In genomic region chr4:109912706-109913621, GRCh38 we compare ENCODE assay signal across 8 cellular contexts. TPM values are rescaled to one million over a fixed set of nuclear protein-coding genes. Genes with fewer than 3 reads are reported as not detected.
DNase-seq lines count a peak whose midpoint lies in the region; ATAC-seq and TF ChIP-seq lines count a peak whose summit lies in the region.
"Had no signal": no experiment of that assay in that cellular context is flagged by ENCODE, and none has a peak within 500 bp of the region (broad histone marks: within the 10 kb centered on the region; RNA-seq: fewer than 3 reads in every experiment).

Gene EGF, plus strand, starts transcription at chr4:109912883. Its CDS starts 453 bp downstream, at chr4:109913336.

- TF ChIP-seq POLR2A in thyroid gland (IDR thresholded peaks at IDR 0.05) = peak in 1 of 2 donors; percentile 55

- no peaks in the 10 kb centered on the region for H3K36me3 ChIP-seq in iPS-15b (ENCODE audit: control insufficient read depth, insufficient read depth, low read length)
- no peaks in the 10 kb centered on the region for H3K36me3 ChIP-seq in thyroid gland

- TF ChIP-seq CTCF in VCaP (conservative IDR thresholded peaks at IDR 0.05) = no peak
- no peak for TF ChIP-seq CTCF in thyroid gland (IDR thresholded peaks at IDR 0.05)

- H3K4me1 ChIP-seq in iPS-15b (ENCODE audit: control insufficient read depth, insufficient read depth, low read length) (peaks cover 20% of the 10 kb centered on the region), thyroid gland (peaks cover 0 to 4% of the 10 kb centered on the region in 2 donors)

- H3K27ac ChIP-seq in VCaP (peak within 1 kb of the TSS; percentile 43; the same call in 1 of the 2 replicates), thyroid gland (peak within 1 kb of the TSS; percentile 66 to 77 (median 67))

- intact Hi-C loops in thyroid gland (cut with DNase I) = no loop called here

- H3K4me3 ChIP-seq in iPS-15b (ENCODE audit: low read depth, low read length) = no peak within 1 kb of the TSS
- H3K4me3 ChIP-seq in thyroid gland (replicated peaks in 1 of 3) = peak within 1 kb of the TSS in 1 of 3 donors; percentile 3

- WGBS in thyroid gland, 2 donors = 41 to 45% methylated on average over 9 of the region's 9 CpGs

- H3K9me3 ChIP-seq in iPS-15b (ENCODE audit: control insufficient read depth, insufficient read depth, low read length) (no peaks in the 10 kb centered on the region), thyroid gland (no peaks in the 10 kb centered on the region)

- ATAC-seq in HG02884 (IDR thresholded peaks at IDR 0.05; ENCODE audit: unreplicated experiment) = peak; percentile 57
- ATAC-seq in HG02763 (IDR thresholded peaks at IDR 0.05; ENCODE audit: unreplicated experiment) = no peak
- no peak for ATAC-seq in GM21529 (IDR thresholded peaks at IDR 0.05; ENCODE audit: unreplicated experiment)

- peak within 1 kb of the TSS; percentile 19 for H3K9ac ChIP-seq in iPS-15b (ENCODE audit: low read depth, low read length)

- H3K27me3 ChIP-seq in iPS-15b (ENCODE audit: control insufficient read depth, insufficient read depth, low read length) = no peaks in the 10 kb centered on the region
- H3K27me3 ChIP-seq in thyroid gland = no peaks in the 10 kb centered on the region

- peak; percentile 17 to 34 for DNase-seq in thyroid gland
- DNase-seq in NK-92 (lab: John Stamatoyannopoulos, UW; ENCODE audit: unreplicated experiment) = no peak
- DNase-seq: naive B cell had no signal

RNA-seq across cellular contexts. Expression of gene EGF, which starts in this region (rescaled TPM):
- total RNA-seq in thyroid gland = 1 to 10 TPM; 3.1 to 9.4 (median 7.9) TPM
